In genomic region chr6:126660376-126660775, GRCh38 we compare ENCODE assay signal across 21 cellular contexts.
A peak's percentile ranks its signal among the peaks of the same experiment; 100 is the strongest.
DNase-seq lines count a peak whose midpoint lies in the region; ATAC-seq, FAIRE-seq and TF ChIP-seq lines count a peak whose summit lies in the region.
"Had no signal": no experiment of that assay in that cellular context is flagged by ENCODE, and none has a peak within 500 bp of the region (broad histone marks: within the 10 kb centered on the region; RNA-seq: fewer than 3 reads in every experiment).

No MANE protein-coding gene starts in this region.

- H3K4me1 ChIP-seq in A549, result no peaks in the 10 kb centered on the region
- H3K4me1 ChIP-seq in IMR-90 (ENCODE audit: control insufficient read depth, insufficient read depth, low read length), result peaks cover 6% of the 10 kb centered on the region
- H3K4me1 ChIP-seq in hepatocyte (ENCODE audit: insufficient read depth), result no peaks in the 10 kb centered on the region
- H3K4me1 ChIP-seq: BE2C; BLaER1 treated with 17β-estradiol and CSF1 and Interleukin-3, amounts not matched to agents 10 nM and 100 nM; HAP-1 had no signal

- no peak overlapping the region for H3K27ac Mint-ChIP-seq in CD14-positive monocyte
- H3K27ac Mint-ChIP-seq: CD4-positive, alpha-beta memory T cell had no signal

- H2BK5ac ChIP-seq in IMR-90 (ENCODE audit: low read depth, low read length, poor library complexity, severe bottlenecking), result no peak overlapping the region

- no peak overlapping the region for H2BK120ac ChIP-seq in IMR-90 (ENCODE audit: low read depth, low read length)

- H3K79me2 ChIP-seq in hepatocyte, result no peaks in the 10 kb centered on the region

- H2AFZ ChIP-seq in IMR-90 (replicated peaks; ENCODE audit: low read length, poor library complexity) (no peak overlapping the region), hepatocyte (no peak overlapping the region)

- no peak for TF ChIP-seq EP300 in A549 (IDR thresholded peaks at IDR 0.05)

- no peak overlapping the region for H2AK5ac ChIP-seq in IMR-90 (ENCODE audit: low read depth, low read length)

- H3K27ac ChIP-seq in A549 (no peak overlapping the region), IMR-90 (ENCODE audit: insufficient read depth, low read length) (no peak overlapping the region), hepatocyte (no peak overlapping the region)
- H3K27ac ChIP-seq: BLaER1 treated with 17β-estradiol and CSF1 and Interleukin-3, amounts not matched to agents 10 nM and 100 nM had no signal

- H2BK20ac ChIP-seq in IMR-90 (ENCODE audit: low read depth, low read length), result no peak overlapping the region

- no peak overlapping the region for H3K18ac ChIP-seq in IMR-90 (ENCODE audit: low read depth, low read length)

- no peak overlapping the region for H3K14ac ChIP-seq in IMR-90 (replicated peaks; ENCODE audit: low read depth, low read length)

- H2AK9ac ChIP-seq in IMR-90 (replicated peaks; ENCODE audit: low read depth, low read length, poor library complexity), result no peak overlapping the region

- no peaks in the 10 kb centered on the region for H3K36me3 Mint-ChIP-seq in CD14-positive monocyte
- H3K36me3 Mint-ChIP-seq: CD4-positive, alpha-beta memory T cell had no signal

- no peak overlapping the region for H3K4me3 ChIP-seq in A549
- no peak overlapping the region for H3K4me3 ChIP-seq in IMR-90 (ENCODE audit: insufficient read depth, low read depth, low read length)
- no peak overlapping the region for H3K4me3 ChIP-seq in hepatocyte
- H3K4me3 ChIP-seq: BLaER1 treated with 17β-estradiol and CSF1 and Interleukin-3, amounts not matched to agents 10 nM and 100 nM; HAP-1 had no signal

- TF ChIP-seq POLR2A in A549 (IDR thresholded peaks at IDR 0.05; ENCODE audit: low read length) (no peak), IMR-90 (IDR thresholded peaks at IDR 0.05; ENCODE audit: low read depth, low read length) (no peak)

- H3K36me3 ChIP-seq in IMR-90 (ENCODE audit: control insufficient read depth, insufficient read depth, low read length), result no peaks in the 10 kb centered on the region
- no peaks in the 10 kb centered on the region for H3K36me3 ChIP-seq in hepatocyte (replicated peaks; ENCODE audit: insufficient read depth, low read depth)
- H3K36me3 ChIP-seq: BE2C; BLaER1 treated with 17β-estradiol and CSF1 and Interleukin-3, amounts not matched to agents 10 nM and 100 nM; HAP-1 had no signal

- CTCF ChIA-PET in A549 (lab: Yijun Ruan, JAX) (no interaction called here), IMR-90 (lab: Yijun Ruan, JAX) (no interaction called here)

- no peaks in the 10 kb centered on the region for H3K9me2 ChIP-seq in hepatocyte (replicated peaks; ENCODE audit: insufficient read depth)

- H3K9me3 ChIP-seq in A549, result no peaks in the 10 kb centered on the region
- no peaks in the 10 kb centered on the region for H3K9me3 ChIP-seq in IMR-90 (ENCODE audit: control insufficient read depth, insufficient read depth, low read length)
- H3K9me3 ChIP-seq in hepatocyte (ENCODE audit: low read depth), result no peaks in the 10 kb centered on the region
- H3K9me3 ChIP-seq: BE2C, HAP-1 had no signal

- no peak overlapping the region for H3K56ac ChIP-seq in IMR-90 (ENCODE audit: extremely low read depth, insufficient read depth, low read length)

- TF ChIP-seq CTCF in A549 (IDR thresholded peaks at IDR 0.05) (no peak), IMR-90 (conservative IDR thresholded peaks at IDR 0.05; ENCODE audit: low read depth, low read length) (no peak), hepatocyte (IDR thresholded peaks at IDR 0.05; ENCODE audit: poor library complexity) (no peak), CD14-positive monocyte (IDR thresholded peaks at IDR 0.05) (no peak)

- peaks cover 0 to 1% (median 0%) of the 10 kb centered on the region in 7 donors for H3K9me3 Mint-ChIP-seq in CD14-positive monocyte
- H3K9me3 Mint-ChIP-seq: HFFc6 had no signal

- TF ChIP-seq RAD21 in A549 (conservative IDR thresholded peaks at IDR 0.05 in 1 of 2, IDR thresholded peaks at IDR 0.05 in 1 of 2) (no peak), IMR-90 (IDR thresholded peaks at IDR 0.05; ENCODE audit: low read length) (no peak)

- no peaks in the 10 kb centered on the region for H3K27me3 ChIP-seq in IMR-90 (ENCODE audit: control insufficient read depth, insufficient read depth, low read length)
- no peaks in the 10 kb centered on the region for H3K27me3 ChIP-seq in hepatocyte
- H3K27me3 ChIP-seq: BE2C; BLaER1 treated with 17β-estradiol and CSF1 and Interleukin-3, amounts not matched to agents 10 nM and 100 nM had no signal

- H3K9ac ChIP-seq in IMR-90 (ENCODE audit: low read depth, low read length), result no peak overlapping the region
- H3K9ac ChIP-seq: BLaER1 treated with 17β-estradiol and CSF1 and Interleukin-3, amounts not matched to agents 10 nM and 100 nM had no signal

- no peak for FAIRE-seq in A549 (lab: Jason Lieb, UNC)
- peak; percentile 51 for FAIRE-seq in frontal cortex (lab: Jason Lieb, UNC)
- FAIRE-seq: G401.6, GM12892, H54 had no signal

- no peak overlapping the region for H3K4me3 Mint-ChIP-seq in CD14-positive monocyte
- H3K4me3 Mint-ChIP-seq: CD4-positive, alpha-beta memory T cell; HFFc6 had no signal

- H3K27me3 Mint-ChIP-seq in CD14-positive monocyte (ENCODE audit: low read depth in 3 of 3), result no peaks in the 10 kb centered on the region

- intact Hi-C loops in IMR-90 (cut with micrococcal nuclease), result loop anchor here (5.0 kb wide), 3 partner anchors 442 to 488 kb away; no protein-coding TSS in a partner anchor
- intact Hi-C loops in CD14-positive monocyte (cut with micrococcal nuclease), result no loop called here

- WGBS in A549 (ENCODE audit: missing lambda C conversion rate), result 82% methylated on average over 1 of the region's 1 CpG
- WGBS in IMR-90 (ENCODE audit: extremely low coverage in 2 of 2, insufficient read length in 1 of 2), 2 experiments, result no CpG with 5 or more reads among the region's 1 CpG
- WGBS in hepatocyte (ENCODE audit: low lambda C conversion rate, missing lambda C conversion rate), result 94% methylated on average over 1 of the region's 1 CpG

- dilution Hi-C loops in IMR-90 (cut with HindIII; ENCODE audit: low sequenced_read_pairs, unreplicated experiment), result no loop called here

- no peak overlapping the region for H2BK15ac ChIP-seq in IMR-90 (ENCODE audit: low read depth, low read length)

- H4K8ac ChIP-seq in IMR-90 (ENCODE audit: low read depth in 2 of 2, low read length in 2 of 2), result no peak overlapping the region

- H3K4ac ChIP-seq in IMR-90 (ENCODE audit: low read depth, low read length), result no peak overlapping the region

- in situ Hi-C loops in IMR-90 (cut with MboI; ENCODE audit: low sequenced_read_pairs), result loop anchor here (25.0 kb wide), 1 partner anchor 648 kb away; no protein-coding TSS in a partner anchor

- no TSS peak for BruUV-seq in IMR-90 (replicated peaks; lab: Mats Ljungman, UMichigan)

- H4K5ac ChIP-seq in IMR-90 (ENCODE audit: low read depth, low read length), result no peak overlapping the region

- H3K23ac ChIP-seq in IMR-90 (ENCODE audit: low read depth, low read length), result no peak overlapping the region

- H3K4me2 ChIP-seq in A549 (no peak overlapping the region), IMR-90 (ENCODE audit: low read depth, low read length) (no peak overlapping the region), hepatocyte (no peak overlapping the region)
- H3K4me2 ChIP-seq: BLaER1 treated with 17β-estradiol and CSF1 and Interleukin-3, amounts not matched to agents 10 nM and 100 nM had no signal

- POLR2A ChIA-PET in A549 (lab: Yijun Ruan, JAX), result no interaction called here
- POLR2A ChIA-PET in IMR-90 (lab: Charles Lee; ENCODE audit: unreplicated experiment), result no interaction called here

- H3K4me1 Mint-ChIP-seq in CD14-positive monocyte, result no peaks in the 10 kb centered on the region
- H3K4me1 Mint-ChIP-seq: CD4-positive, alpha-beta memory T cell had no signal

- no peak overlapping the region for H4K91ac ChIP-seq in IMR-90 (ENCODE audit: insufficient read depth, low read depth, low read length)

- no peaks in the 10 kb centered on the region for H3K9me1 ChIP-seq in IMR-90 (ENCODE audit: insufficient read depth, low read length)

- DNase-seq in A549 (ENCODE audit: low read depth in 1 of 2, low spot score in 1 of 2), result no peak
- DNase-seq in IMR-90, result no peak
- no peak for DNase-seq in frontal cortex (ENCODE audit: low spot score in 2 of 2)
- DNase-seq in hepatocyte (ENCODE audit: low spot score), result no peak
- no peak for DNase-seq in foreskin melanocyte
- DNase-seq in CD14-positive monocyte (ENCODE audit: low spot score), result no peak
- DNase-seq: ACHN; AML-193; BE2C; Calu3; CD4-positive, alpha-beta memory T cell; COR-L47; DMS153; DND-41; GOT3; HFFc6 had no signal

- no peaks in the 10 kb centered on the region for H3K79me1 ChIP-seq in IMR-90 (ENCODE audit: low read depth in 1 of 2, low read length in 2 of 2)

- H4K20me1 ChIP-seq in IMR-90 (ENCODE audit: insufficient read depth, low read length) (no peaks in the 10 kb centered on the region), hepatocyte (ENCODE audit: insufficient read depth, poor library complexity, severe bottlenecking) (no peaks in the 10 kb centered on the region)
- H4K20me1 ChIP-seq: BLaER1 treated with 17β-estradiol and CSF1 and Interleukin-3, amounts not matched to agents 10 nM and 100 nM had no signal

- no peak for ATAC-seq in A549
- ATAC-seq in IMR-90 (ENCODE audit: low read depth), result no peak

TF ChIP-seq in A549, 52 proteins besides CTCF, POLR2A, EP300 and RAD21:
- TF ChIP-seq MAFK (IDR thresholded peaks at IDR 0.05; ENCODE audit: partially characterized antibody) (peak; percentile 35), ZFP36 (IDR thresholded peaks at IDR 0.05; ENCODE audit: borderline replicate concordance, partially characterized antibody) (no peak), NR3C1 (IDR thresholded peaks at IDR 0.05) (no peak)

TF ChIP-seq in IMR-90, 13 proteins besides CTCF, POLR2A, EP300 and RAD21:
- no peak for TF ChIP-seq MAZ (IDR thresholded peaks at IDR 0.05; ENCODE audit: borderline replicate concordance, low read depth, low read length)
- peak; percentile 76 for TF ChIP-seq MAFK (IDR thresholded peaks at IDR 0.05; ENCODE audit: low read depth, low read length)
- no peak for TF ChIP-seq ELK1 (IDR thresholded peaks at IDR 0.05; ENCODE audit: borderline replicate concordance, low read depth, low read length)
